ENCODE assay signal across 3 cellular contexts in genomic region chr1:208174736-208175507, GRCh38.
TF ChIP-seq lines count a peak whose summit lies in the region.

No MANE protein-coding gene starts in this region.

TF ChIP-seq in A549, 52 proteins besides CTCF, POLR2A, EP300 and RAD21:
- TF ChIP-seq, protein P1, sequence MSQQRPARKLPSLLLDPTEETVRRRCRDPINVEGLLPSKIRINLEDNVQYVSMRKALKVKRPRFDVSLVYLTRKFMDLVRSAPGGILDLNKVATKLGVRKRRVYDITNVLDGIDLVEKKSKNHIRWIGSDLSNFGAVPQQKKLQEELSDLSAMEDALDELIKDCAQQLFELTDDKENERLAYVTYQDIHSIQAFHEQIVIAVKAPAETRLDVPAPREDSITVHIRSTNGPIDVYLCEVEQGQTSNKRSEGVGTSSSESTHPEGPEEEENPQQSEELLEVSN (IDR thresholded peaks at IDR 0.05; ENCODE audit: borderline replicate concordance, low read depth): no peak
- TF ChIP-seq CEBPB (IDR thresholded peaks at IDR 0.05) (no peak), FOSL2 (IDR thresholded peaks at IDR 0.05) (no peak), FOSL2 (CRISPR knock-in tag; IDR thresholded peaks at IDR 0.05) (no peak), EHF (CRISPR knock-in tag; IDR thresholded peaks at IDR 0.05) (no peak), POLR2AphosphoS2 (conservative IDR thresholded peaks at IDR 0.05; ENCODE audit: low read length) (no peak), FOSB (CRISPR knock-in tag; IDR thresholded peaks at IDR 0.05) (no peak), PHF8 (IDR thresholded peaks at IDR 0.05; ENCODE audit: borderline replicate concordance, low read depth) (no peak), TFCP2L1 (CRISPR knock-in tag; IDR thresholded peaks at IDR 0.05) (no peak), ZNF302 (CRISPR knock-in tag; IDR thresholded peaks at IDR 0.05) (no peak), HOXA7 (CRISPR knock-in tag; IDR thresholded peaks at IDR 0.05) (no peak), KDM1A (IDR thresholded peaks at IDR 0.05; ENCODE audit: low read depth) (no peak), CBX8 (IDR thresholded peaks at IDR 0.05) (no peak)
- TF ChIP-seq, protein P2, sequence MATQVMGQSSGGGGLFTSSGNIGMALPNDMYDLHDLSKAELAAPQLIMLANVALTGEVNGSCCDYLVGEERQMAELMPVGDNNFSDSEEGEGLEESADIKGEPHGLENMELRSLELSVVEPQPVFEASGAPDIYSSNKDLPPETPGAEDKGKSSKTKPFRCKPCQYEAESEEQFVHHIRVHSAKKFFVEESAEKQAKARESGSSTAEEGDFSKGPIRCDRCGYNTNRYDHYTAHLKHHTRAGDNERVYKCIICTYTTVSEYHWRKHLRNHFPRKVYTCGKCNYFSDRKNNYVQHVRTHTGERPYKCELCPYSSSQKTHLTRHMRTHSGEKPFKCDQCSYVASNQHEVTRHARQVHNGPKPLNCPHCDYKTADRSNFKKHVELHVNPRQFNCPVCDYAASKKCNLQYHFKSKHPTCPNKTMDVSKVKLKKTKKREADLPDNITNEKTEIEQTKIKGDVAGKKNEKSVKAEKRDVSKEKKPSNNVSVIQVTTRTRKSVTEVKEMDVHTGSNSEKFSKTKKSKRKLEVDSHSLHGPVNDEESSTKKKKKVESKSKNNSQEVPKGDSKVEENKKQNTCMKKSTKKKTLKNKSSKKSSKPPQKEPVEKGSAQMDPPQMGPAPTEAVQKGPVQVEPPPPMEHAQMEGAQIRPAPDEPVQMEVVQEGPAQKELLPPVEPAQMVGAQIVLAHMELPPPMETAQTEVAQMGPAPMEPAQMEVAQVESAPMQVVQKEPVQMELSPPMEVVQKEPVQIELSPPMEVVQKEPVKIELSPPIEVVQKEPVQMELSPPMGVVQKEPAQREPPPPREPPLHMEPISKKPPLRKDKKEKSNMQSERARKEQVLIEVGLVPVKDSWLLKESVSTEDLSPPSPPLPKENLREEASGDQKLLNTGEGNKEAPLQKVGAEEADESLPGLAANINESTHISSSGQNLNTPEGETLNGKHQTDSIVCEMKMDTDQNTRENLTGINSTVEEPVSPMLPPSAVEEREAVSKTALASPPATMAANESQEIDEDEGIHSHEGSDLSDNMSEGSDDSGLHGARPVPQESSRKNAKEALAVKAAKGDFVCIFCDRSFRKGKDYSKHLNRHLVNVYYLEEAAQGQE (IDR thresholded peaks at IDR 0.05): no peak
- TF ChIP-seq, protein P3, sequence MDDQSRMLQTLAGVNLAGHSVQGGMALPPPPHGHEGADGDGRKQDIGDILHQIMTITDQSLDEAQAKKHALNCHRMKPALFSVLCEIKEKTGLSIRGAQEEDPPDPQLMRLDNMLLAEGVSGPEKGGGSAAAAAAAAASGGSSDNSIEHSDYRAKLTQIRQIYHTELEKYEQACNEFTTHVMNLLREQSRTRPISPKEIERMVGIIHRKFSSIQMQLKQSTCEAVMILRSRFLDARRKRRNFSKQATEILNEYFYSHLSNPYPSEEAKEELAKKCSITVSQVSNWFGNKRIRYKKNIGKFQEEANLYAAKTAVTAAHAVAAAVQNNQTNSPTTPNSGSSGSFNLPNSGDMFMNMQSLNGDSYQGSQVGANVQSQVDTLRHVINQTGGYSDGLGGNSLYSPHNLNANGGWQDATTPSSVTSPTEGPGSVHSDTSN (IDR thresholded peaks at IDR 0.05): no peak

TF ChIP-seq in H1, 55 proteins besides CTCF, POLR2A, EP300 and RAD21 (continued from another document):
- no peak for TF ChIP-seq TAF7 (optimal IDR thresholded peaks at IDR 0.05; ENCODE audit: borderline replicate concordance, low read depth, low read length)
- no peak for TF ChIP-seq HDAC2 (IDR thresholded peaks at IDR 0.05; ENCODE audit: borderline replicate concordance in 1 of 2, low read depth in 2 of 2, low read length in 2 of 2)
- no peak for TF ChIP-seq CTBP2 (IDR thresholded peaks at IDR 0.05; ENCODE audit: borderline replicate concordance, insufficient read depth, insufficient read length, low read length)
- no peak for TF ChIP-seq POLR2AphosphoS5 (IDR thresholded peaks at IDR 0.05; ENCODE audit: low read depth, low read length)
- no peak for TF ChIP-seq ZNF274 (IDR thresholded peaks at IDR 0.05; ENCODE audit: borderline replicate concordance, extremely low read depth, low read length)
- TF ChIP-seq EGR1 (IDR thresholded peaks at IDR 0.05; ENCODE audit: borderline replicate concordance, low read depth, low read length): no peak
- TF ChIP-seq KDM4A (IDR thresholded peaks at IDR 0.05; ENCODE audit: low read depth, low read length, severe bottlenecking): no peak
- no peak for TF ChIP-seq CBX8 (IDR thresholded peaks at IDR 0.05; ENCODE audit: borderline replicate concordance, low read depth, low read length)
- TF ChIP-seq, protein P4, sequence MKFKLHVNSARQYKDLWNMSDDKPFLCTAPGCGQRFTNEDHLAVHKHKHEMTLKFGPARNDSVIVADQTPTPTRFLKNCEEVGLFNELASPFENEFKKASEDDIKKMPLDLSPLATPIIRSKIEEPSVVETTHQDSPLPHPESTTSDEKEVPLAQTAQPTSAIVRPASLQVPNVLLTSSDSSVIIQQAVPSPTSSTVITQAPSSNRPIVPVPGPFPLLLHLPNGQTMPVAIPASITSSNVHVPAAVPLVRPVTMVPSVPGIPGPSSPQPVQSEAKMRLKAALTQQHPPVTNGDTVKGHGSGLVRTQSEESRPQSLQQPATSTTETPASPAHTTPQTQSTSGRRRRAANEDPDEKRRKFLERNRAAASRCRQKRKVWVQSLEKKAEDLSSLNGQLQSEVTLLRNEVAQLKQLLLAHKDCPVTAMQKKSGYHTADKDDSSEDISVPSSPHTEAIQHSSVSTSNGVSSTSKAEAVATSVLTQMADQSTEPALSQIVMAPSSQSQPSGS (IDR thresholded peaks at IDR 0.05; ENCODE audit: low read length): no peak

TF ChIP-seq in liver, 16 proteins besides CTCF, POLR2A, EP300 and RAD21:
- TF ChIP-seq, protein P5, sequence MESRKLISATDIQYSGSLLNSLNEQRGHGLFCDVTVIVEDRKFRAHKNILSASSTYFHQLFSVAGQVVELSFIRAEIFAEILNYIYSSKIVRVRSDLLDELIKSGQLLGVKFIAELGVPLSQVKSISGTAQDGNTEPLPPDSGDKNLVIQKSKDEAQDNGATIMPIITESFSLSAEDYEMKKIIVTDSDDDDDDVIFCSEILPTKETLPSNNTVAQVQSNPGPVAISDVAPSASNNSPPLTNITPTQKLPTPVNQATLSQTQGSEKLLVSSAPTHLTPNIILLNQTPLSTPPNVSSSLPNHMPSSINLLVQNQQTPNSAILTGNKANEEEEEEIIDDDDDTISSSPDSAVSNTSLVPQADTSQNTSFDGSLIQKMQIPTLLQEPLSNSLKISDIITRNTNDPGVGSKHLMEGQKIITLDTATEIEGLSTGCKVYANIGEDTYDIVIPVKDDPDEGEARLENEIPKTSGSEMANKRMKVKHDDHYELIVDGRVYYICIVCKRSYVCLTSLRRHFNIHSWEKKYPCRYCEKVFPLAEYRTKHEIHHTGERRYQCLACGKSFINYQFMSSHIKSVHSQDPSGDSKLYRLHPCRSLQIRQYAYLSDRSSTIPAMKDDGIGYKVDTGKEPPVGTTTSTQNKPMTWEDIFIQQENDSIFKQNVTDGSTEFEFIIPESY (IDR thresholded peaks at IDR 0.05): no peak
- TF ChIP-seq HNF4A (conservative IDR thresholded peaks at IDR 0.05) (peak; percentile 77 to 91), HNF4G (IDR thresholded peaks at IDR 0.05) (peak; percentile 49), EGR1 (IDR thresholded peaks at IDR 0.05; ENCODE audit: low read depth in 2 of 2) (no peak), RXRA (IDR thresholded peaks at IDR 0.05) (no peak), GABPA (IDR thresholded peaks at IDR 0.05 in 1 of 2, conservative IDR thresholded peaks at IDR 0.05 in 1 of 2) (no peak), JUND (IDR thresholded peaks at IDR 0.05) (no peak), SP1 (IDR thresholded peaks at IDR 0.05) (no peak), MAX (IDR thresholded peaks at IDR 0.05) (no peak), ATF3 (IDR thresholded peaks at IDR 0.05) (no peak), YY1 (IDR thresholded peaks at IDR 0.05) (no peak), FOXA2 (IDR thresholded peaks at IDR 0.05) (no peak)
- TF ChIP-seq, protein P2 (IDR thresholded peaks at IDR 0.05): no peak
